Comparison of ENCODE assay signal across 23 cellular contexts in the genomic region with DNA sequence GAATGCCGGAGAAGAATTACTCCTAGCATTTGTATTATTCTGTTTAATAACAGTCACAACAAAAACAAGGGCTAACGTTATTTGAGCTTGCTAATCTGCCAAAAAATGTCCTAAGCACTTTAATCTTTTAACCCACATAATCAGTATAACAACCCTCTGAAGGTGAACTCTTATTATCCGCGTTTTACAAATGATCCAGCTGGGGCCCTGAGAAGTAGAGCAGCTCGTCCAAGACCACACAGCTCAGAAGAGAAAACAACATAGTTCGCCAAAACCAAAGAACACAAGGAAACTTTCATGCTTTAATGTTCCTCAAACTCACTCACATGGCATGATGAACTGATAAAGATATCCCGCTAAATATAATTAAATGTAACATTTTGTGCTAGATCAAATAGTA.
"Had no signal": no experiment of that assay in that cellular context is flagged by ENCODE, and none has a peak within 500 bp of the region (broad histone marks: within the 10 kb centered on the region; RNA-seq: fewer than 3 reads in every experiment).

No MANE protein-coding gene starts in this region.

- DNase-seq: Kasumi-1, MM.1S, NCI-H1092 treated with DMSO at 0.1 percent for 48 hours, NCI-H1436, NCI-H187, NCI-H2029, NCI-H2081 treated with DMSO at 0.1 percent for 48 hours, NCI-H2171, NCI-H226, NCI-H446 treated with DMSO at 0.1 percent for 48 hours, NCI-H510A treated with DMSO at 0.1 percent for 48 hours, NCI-H526, OCI-M1, PC-9, Peyer's patch, Right ventricle myocardium superior, SIG-M5 had no signal

- H3K4me3 ChIP-seq: K562, PC-9, Peyer's patch, SJSA1, SK-N-MC had no signal

- H3K27ac ChIP-seq: HL-60, KMS-11, PC-9, Peyer's patch, SJSA1, SK-N-MC had no signal

- H3K36me3 ChIP-seq: Peyer's patch, SJSA1 had no signal

- FAIRE-seq: HTR-8/SVneo, K562 had no signal

- ATAC-seq: K562 had no signal

- H3K9me3 ChIP-seq: Peyer's patch, SJSA1 had no signal

- H3K4me1 ChIP-seq: Peyer's patch, SJSA1 had no signal

- H3K27me3 ChIP-seq: Peyer's patch, SJSA1 had no signal
